Comparison of ENCODE assay signal across 1 cellular context in the genomic region with DNA sequence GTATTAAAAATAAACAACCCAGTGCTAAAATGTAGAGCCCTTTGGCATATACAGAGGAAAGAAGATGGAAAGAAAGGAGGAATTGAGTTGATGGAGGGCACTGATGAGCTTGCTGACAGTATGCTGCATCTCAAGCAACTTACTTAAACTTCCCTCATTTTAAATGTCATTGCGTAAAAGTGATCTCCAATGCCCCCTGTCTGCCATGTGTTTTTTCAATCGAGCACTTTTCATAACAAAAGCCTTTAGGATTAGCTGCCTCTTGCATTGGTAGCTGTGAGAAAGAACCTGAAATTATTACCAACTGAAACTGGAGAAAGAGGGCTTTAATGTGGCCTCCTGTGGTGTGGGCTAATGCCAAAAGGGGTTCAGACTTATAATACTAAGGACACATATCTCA.
TF ChIP-seq lines count a peak whose summit lies in the region.

No MANE protein-coding gene starts in this region.

TF ChIP-seq in IMR-90, 13 proteins besides CTCF, POLR2A, EP300 and RAD21 (continued from another document):
- TF ChIP-seq RFX5 (IDR thresholded peaks at IDR 0.05; ENCODE audit: low read depth, low read length) (no peak), CHD1 (IDR thresholded peaks at IDR 0.05; ENCODE audit: low read depth, low read length) (no peak), SMC3 (IDR thresholded peaks at IDR 0.05; ENCODE audit: low read depth, low read length) (0 out of 2 replicates have a peak, but pooled peaks have one; percentile 10)
